In genomic region chr11:11842426-11843008, GRCh38 we compare ENCODE assay signal across 8 cellular contexts. TPM values are rescaled to one million over a fixed set of nuclear protein-coding genes. Genes with fewer than 3 reads are reported as not detected.
A peak's percentile ranks its signal among the peaks of the same experiment; 100 is the strongest.
DNase-seq lines count a peak whose midpoint lies in the region; ATAC-seq and TF ChIP-seq lines count a peak whose summit lies in the region.

No MANE protein-coding gene starts in this region.

- intact Hi-C loops in esophagus squamous epithelium (cut with DNase I), result no loop called here

- no peak overlapping the region for H3K4me3 Mint-ChIP-seq in activated CD8-positive, alpha-beta T cell treated with anti-CD3 and anti-CD28 coated beads, Interleukin-2, amount 10 ng/mL, durations not matched to agents 7 days and 5 days
- H3K4me3 Mint-ChIP-seq in naive thymus-derived CD8-positive, alpha-beta T cell, result no peak overlapping the region

- CTCF ChIA-PET in activated CD8-positive, alpha-beta T cell treated with anti-CD3 and anti-CD28 coated beads, Interleukin-2, amount 10 ng/mL, durations not matched to agents 7 days and 5 days (lab: Charles Lee), result interaction anchor here (0.7 to 5.4 kb wide), 10 partner anchors 13 to 245 kb away, joined by 3 to 42 read pairs (median 4); no protein-coding TSS in a partner anchor

- peak in 2 of 4 donors; percentile 32 to 57 for TF ChIP-seq POLR2A in esophagus squamous epithelium (IDR thresholded peaks at IDR 0.05)

- peak overlapping the region; percentile 77 to 96 (median 88) for H3K4me3 ChIP-seq in esophagus squamous epithelium

- H3K27me3 ChIP-seq in esophagus squamous epithelium, result no peaks in the 10 kb centered on the region

- POLR2A ChIA-PET in activated CD8-positive, alpha-beta T cell treated with anti-CD3 and anti-CD28 coated beads, Interleukin-2, amount 10 ng/mL, durations not matched to agents 7 days and 5 days (lab: Charles Lee), result interaction anchor here (0.7 to 2.0 kb wide), 7 partner anchors 14 to 115 kb away, joined by 3 to 13 read pairs (median 4); no protein-coding TSS in a partner anchor
- POLR2A ChIA-PET in naive thymus-derived CD8-positive, alpha-beta T cell (lab: Charles Lee), result interaction anchor here (0.7 to 6.4 kb wide), 12 partner anchors 13 to 1621 kb away, joined by 3 to 47 read pairs (median 4); partner anchors contain the start of genes BTBD10, EIF4G2 and ZBED5

- peaks cover 2% of the 10 kb centered on the region for H3K36me3 Mint-ChIP-seq in activated CD8-positive, alpha-beta T cell treated with anti-CD3 and anti-CD28 coated beads, Interleukin-2, amount 10 ng/mL, durations not matched to agents 7 days and 5 days (ENCODE audit: low read depth)
- no peaks in the 10 kb centered on the region for H3K36me3 Mint-ChIP-seq in naive thymus-derived CD8-positive, alpha-beta T cell

- peaks cover 19 to 52% (median 30%) of the 10 kb centered on the region in 3 donors for H3K4me1 ChIP-seq in esophagus squamous epithelium

- H3K9me3 ChIP-seq in esophagus squamous epithelium, result no peaks in the 10 kb centered on the region

- DNase-seq in AG20443 (ENCODE audit: low spot score) (peak; percentile 57), NCI-H69 (lab: John Stamatoyannopoulos, UW) (peak; percentile 83), esophagus squamous epithelium (lab: John Stamatoyannopoulos, UW) (no peak), stromal cell of bone marrow (ENCODE audit: low read depth) (peak; percentile 80)
- DNase-seq in activated CD8-positive, alpha-beta T cell treated with anti-CD3 and anti-CD28 coated beads, Interleukin-2, amount 10 ng/mL, durations not matched to agents 7 days and 5 days, result peak; percentile 75
- peak in 9 of 10 donors; percentile 43 to 80 (median 63) for DNase-seq in naive thymus-derived CD8-positive, alpha-beta T cell

- H3K27me3 Mint-ChIP-seq in activated CD8-positive, alpha-beta T cell treated with anti-CD3 and anti-CD28 coated beads, Interleukin-2, amount 10 ng/mL, durations not matched to agents 7 days and 5 days (ENCODE audit: low read depth), result peaks cover 7% of the 10 kb centered on the region
- peaks cover 0 to 13% (median 7%) of the 10 kb centered on the region in 5 donors for H3K27me3 Mint-ChIP-seq in naive thymus-derived CD8-positive, alpha-beta T cell

- H3K27ac ChIP-seq in esophagus squamous epithelium, result peak overlapping the region; percentile 98 to 100 (median 99)

- 0 to 1% methylated on average over 16 to 17 of the region's 17 CpGs for WGBS in esophagus squamous epithelium, 2 donors

- H3K36me3 ChIP-seq in esophagus squamous epithelium, result no peaks in the 10 kb centered on the region

- ATAC-seq in GM18873 (IDR thresholded peaks at IDR 0.05; ENCODE audit: low FRiP score, unreplicated experiment), result peak; percentile 40
- peak; percentile 49 for ATAC-seq in HG03135 (IDR thresholded peaks at IDR 0.05; ENCODE audit: unreplicated experiment)
- ATAC-seq in activated CD8-positive, alpha-beta T cell treated with anti-CD3 and anti-CD28 coated beads, Interleukin-2, amount 10 ng/mL, durations not matched to agents 7 days and 5 days, result peak; percentile 62
- ATAC-seq in naive thymus-derived CD8-positive, alpha-beta T cell, result peak; percentile 64 to 67

- TF ChIP-seq CTCF in esophagus squamous epithelium (IDR thresholded peaks at IDR 0.05), result no peak

- H3K27ac Mint-ChIP-seq in activated CD8-positive, alpha-beta T cell treated with anti-CD3 and anti-CD28 coated beads, Interleukin-2, amount 10 ng/mL, durations not matched to agents 7 days and 5 days, result no peak overlapping the region
- H3K27ac Mint-ChIP-seq in naive thymus-derived CD8-positive, alpha-beta T cell, result no peak overlapping the region

- peaks cover 11% of the 10 kb centered on the region for H3K4me1 Mint-ChIP-seq in activated CD8-positive, alpha-beta T cell treated with anti-CD3 and anti-CD28 coated beads, Interleukin-2, amount 10 ng/mL, durations not matched to agents 7 days and 5 days (ENCODE audit: low read depth)
- peaks cover 3 to 30% (median 11%) of the 10 kb centered on the region in 4 donors for H3K4me1 Mint-ChIP-seq in naive thymus-derived CD8-positive, alpha-beta T cell

- no peaks in the 10 kb centered on the region for H3K9me3 Mint-ChIP-seq in activated CD8-positive, alpha-beta T cell treated with anti-CD3 and anti-CD28 coated beads, Interleukin-2, amount 10 ng/mL, durations not matched to agents 7 days and 5 days (ENCODE audit: insufficient read depth)
- no peaks in the 10 kb centered on the region for H3K9me3 Mint-ChIP-seq in naive thymus-derived CD8-positive, alpha-beta T cell

RNA-seq across cellular contexts. Expression of gene USP47, which starts 0.7 kb away (rescaled TPM):
- total RNA-seq in activated CD8-positive, alpha-beta T cell treated with anti-CD3 and anti-CD28 coated beads, Interleukin-2, amount 10 ng/mL, durations not matched to agents 7 days and 5 days, result 10 to 100 TPM; 34.5 to 38.4 TPM
- total RNA-seq in esophagus squamous epithelium, result 10 to 100 TPM; 30.5 to 74.2 (median 43.6) TPM
- 10 to 100 TPM; 70.0 to 77.0 TPM for total RNA-seq in naive thymus-derived CD8-positive, alpha-beta T cell
- polyA plus RNA-seq in naive thymus-derived CD8-positive, alpha-beta T cell, result 10 to 100 TPM; 38.2 to 54.3 (median 40.1) TPM
